10 cellular contexts compared by ENCODE assay signal in the genomic region with DNA sequence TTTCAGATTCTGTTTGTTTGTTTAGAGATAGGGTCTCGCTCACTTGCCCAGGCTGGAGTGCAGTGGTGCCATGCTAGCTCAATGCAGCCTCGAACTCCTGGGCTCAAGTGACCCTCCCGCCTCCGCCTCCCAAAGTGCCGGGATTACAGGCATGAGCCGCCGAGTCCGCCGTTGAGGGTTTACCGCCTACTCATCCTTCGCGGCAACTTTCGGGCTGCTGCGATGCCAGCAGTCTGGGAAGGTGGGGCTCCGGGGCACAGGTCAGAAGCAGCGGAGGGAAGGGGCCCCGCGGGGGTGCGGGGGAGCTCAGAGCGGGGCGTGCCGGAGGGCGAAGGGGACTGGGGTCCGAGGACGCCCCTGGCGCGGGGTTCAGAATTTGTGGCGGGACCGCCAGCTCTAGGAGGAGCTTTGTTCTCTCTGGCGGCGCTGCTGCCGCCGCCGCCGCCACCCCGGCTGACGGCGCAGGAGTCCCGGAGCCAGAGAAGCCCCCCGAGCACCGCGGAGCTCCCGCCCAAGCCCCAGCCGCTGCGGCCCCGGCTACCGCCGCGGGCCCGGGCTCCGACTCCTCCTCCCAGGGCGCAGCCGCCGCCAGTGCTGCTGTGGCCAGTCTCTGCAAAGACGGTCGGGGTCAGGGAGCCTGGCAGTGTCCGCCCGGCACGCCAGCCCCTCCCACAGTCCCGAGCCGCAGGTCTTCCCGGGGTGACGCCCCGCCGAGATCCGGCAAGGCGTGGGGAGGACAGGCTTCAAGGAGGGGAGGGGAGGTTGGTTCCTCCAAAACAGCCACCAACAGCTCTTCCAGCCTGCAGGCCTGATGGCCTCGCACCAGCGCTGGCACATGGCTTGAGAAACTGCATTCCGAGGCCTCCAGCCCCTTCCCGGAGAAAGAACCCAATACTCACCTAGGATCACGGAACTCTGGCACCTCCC. TPM values are rescaled to one million over a fixed set of nuclear protein-coding genes. Genes with fewer than 3 reads are reported as not detected.
A peak's percentile ranks its signal among the peaks of the same experiment; 100 is the strongest.
DNase-seq lines count a peak whose midpoint lies in the region; ATAC-seq and TF ChIP-seq lines count a peak whose summit lies in the region.
"Had no signal": no experiment of that assay in that cellular context is flagged by ENCODE, and none has a peak within 500 bp of the region (broad histone marks: within the 10 kb centered on the region; RNA-seq: fewer than 3 reads in every experiment).

No MANE protein-coding gene starts in this region.

- ATAC-seq in heart left ventricle, result no peak
- no peak for ATAC-seq in Right ventricle myocardium inferior
- ATAC-seq in GM18867 (IDR thresholded peaks at IDR 0.05; ENCODE audit: unreplicated experiment), result no peak
- ATAC-seq in HG03571 (IDR thresholded peaks at IDR 0.05; ENCODE audit: unreplicated experiment), result no peak

- H3K4me3 Mint-ChIP-seq in dendritic cell treated with granulocyte-macrophage colony-stimulating factor and Interleukin-4, amounts not matched to agents 40 ng/mL and 50 ng/mL, for 4 days, result peak overlapping the region; percentile 18
- H3K4me3 Mint-ChIP-seq in nephron, result peak overlapping the region; percentile 3 to 64 (median 51)

- H3K27me3 ChIP-seq in heart left ventricle, result peaks cover 10 to 52% (median 37%) of the 10 kb centered on the region in 9 donors

- H3K9me3 Mint-ChIP-seq in dendritic cell treated with granulocyte-macrophage colony-stimulating factor and Interleukin-4, amounts not matched to agents 40 ng/mL and 50 ng/mL, for 4 days, result no peaks in the 10 kb centered on the region
- no peaks in the 10 kb centered on the region for H3K9me3 Mint-ChIP-seq in nephron

- TF ChIP-seq CTCF in heart left ventricle (IDR thresholded peaks at IDR 0.05) (no peak), nephron (IDR thresholded peaks at IDR 0.05; ENCODE audit: unreplicated experiment in 3 of 3) (no peak)

- peak overlapping the region in 8 of 12 donors; percentile 3 to 38 (median 16) for H3K4me3 ChIP-seq in heart left ventricle
- H3K4me3 ChIP-seq in urinary bladder (ENCODE audit: low read depth, low read length), result peak overlapping the region; percentile 4

- no peaks in the 10 kb centered on the region for H3K36me3 Mint-ChIP-seq in dendritic cell treated with granulocyte-macrophage colony-stimulating factor and Interleukin-4, amounts not matched to agents 40 ng/mL and 50 ng/mL, for 4 days (ENCODE audit: low read depth)
- no peaks in the 10 kb centered on the region for H3K36me3 Mint-ChIP-seq in nephron (ENCODE audit: low read depth)

- H3K27ac Mint-ChIP-seq in dendritic cell treated with granulocyte-macrophage colony-stimulating factor and Interleukin-4, amounts not matched to agents 40 ng/mL and 50 ng/mL, for 4 days, result no peak overlapping the region
- no peak overlapping the region for H3K27ac Mint-ChIP-seq in nephron

- H3K36me3 ChIP-seq in heart left ventricle (no peaks in the 10 kb centered on the region), urinary bladder (ENCODE audit: insufficient read depth) (no peaks in the 10 kb centered on the region)

- peaks cover 0 to 9% (median 0%) of the 10 kb centered on the region in 12 donors for H3K4me1 ChIP-seq in heart left ventricle
- no peaks in the 10 kb centered on the region for H3K4me1 ChIP-seq in urinary bladder (ENCODE audit: insufficient read depth)

- no peak for TF ChIP-seq POLR2A in heart left ventricle (IDR thresholded peaks at IDR 0.05)

- no peak for DNase-seq in heart left ventricle
- DNase-seq in Right ventricle myocardium inferior (ENCODE audit: missing footprints), result no peak
- DNase-seq in SW 1271 (lab: John Stamatoyannopoulos, UW), result no peak

- 7 to 19% (median 11%) methylated on average over 30 to 72 of the region's 72 CpGs for WGBS in heart left ventricle, 4 donors
- 7% methylated on average over 72 of the region's 72 CpGs for WGBS in urinary bladder

- H3K27ac ChIP-seq in heart left ventricle (no peak overlapping the region), urinary bladder (ENCODE audit: low read depth) (no peak overlapping the region)

- intact Hi-C loops in heart left ventricle (cut with DNase I), result no loop called here
- intact Hi-C loops in Right ventricle myocardium inferior (cut with DNase I), result no loop called here
- intact Hi-C loops in dendritic cell treated with granulocyte-macrophage colony-stimulating factor and Interleukin-4, amounts not matched to agents 40 ng/mL and 50 ng/mL, for 4 days (cut with micrococcal nuclease), result no loop called here

- H3K9me3 ChIP-seq in heart left ventricle, result no peaks in the 10 kb centered on the region

- peaks cover 8% of the 10 kb centered on the region for H3K4me1 Mint-ChIP-seq in dendritic cell treated with granulocyte-macrophage colony-stimulating factor and Interleukin-4, amounts not matched to agents 40 ng/mL and 50 ng/mL, for 4 days (ENCODE audit: low read depth)
- H3K4me1 Mint-ChIP-seq in nephron, result no peaks in the 10 kb centered on the region

- H3K27me3 Mint-ChIP-seq in dendritic cell treated with granulocyte-macrophage colony-stimulating factor and Interleukin-4, amounts not matched to agents 40 ng/mL and 50 ng/mL, for 4 days, result peaks cover 45% of the 10 kb centered on the region
- peaks cover 78% of the 10 kb centered on the region for H3K27me3 Mint-ChIP-seq in nephron (ENCODE audit: low read depth)

RNA-seq across cellular contexts. Expression of a gene that starts 10.9 kb away (rescaled TPM):
- not detected for total RNA-seq in heart left ventricle
- not detected for polyA plus RNA-seq in heart left ventricle
- not detected for total RNA-seq in Right ventricle myocardium inferior
- not detected for total RNA-seq in urinary bladder
- not detected for polyA plus RNA-seq in urinary bladder
- total RNA-seq: bronchial epithelial cell; T-helper 2 cell treated with Interferon-gamma antibody and Interleukin-4, amounts not matched to agents 100 ng/mL and 5 ng/mL, for 36 hours had no signal

RNA-seq across cellular contexts. Expression of a gene that starts 34.0 kb away (rescaled TPM):
- under 1 TPM in 1 of 9 donors, not detected in 8; 0.35 TPM for total RNA-seq in heart left ventricle
- polyA plus RNA-seq in heart left ventricle, result not detected
- not detected for total RNA-seq in Right ventricle myocardium inferior
- 0.42 TPM for total RNA-seq in urinary bladder
- not detected for polyA plus RNA-seq in urinary bladder
- total RNA-seq: bronchial epithelial cell had no signal
